1 cellular context compared by ENCODE assay signal in genomic region chr17:82753201-82753464, GRCh38.
TF ChIP-seq lines count a peak whose summit lies in the region.

No MANE protein-coding gene starts in this region.

TF ChIP-seq in IMR-90, 13 proteins besides CTCF, POLR2A, EP300 and RAD21:
- TF ChIP-seq MXI1 (IDR thresholded peaks at IDR 0.05; ENCODE audit: borderline replicate concordance, low read depth, low read length) (no peak), ELK1 (IDR thresholded peaks at IDR 0.05; ENCODE audit: borderline replicate concordance, low read depth, low read length) (no peak), BHLHE40 (IDR thresholded peaks at IDR 0.05; ENCODE audit: low read depth, low read length) (no peak)
TF ChIP-seq in IMR-90: peak in this region for 0.
